Comparison of ENCODE assay signal across 25 cellular contexts in the genomic region with DNA sequence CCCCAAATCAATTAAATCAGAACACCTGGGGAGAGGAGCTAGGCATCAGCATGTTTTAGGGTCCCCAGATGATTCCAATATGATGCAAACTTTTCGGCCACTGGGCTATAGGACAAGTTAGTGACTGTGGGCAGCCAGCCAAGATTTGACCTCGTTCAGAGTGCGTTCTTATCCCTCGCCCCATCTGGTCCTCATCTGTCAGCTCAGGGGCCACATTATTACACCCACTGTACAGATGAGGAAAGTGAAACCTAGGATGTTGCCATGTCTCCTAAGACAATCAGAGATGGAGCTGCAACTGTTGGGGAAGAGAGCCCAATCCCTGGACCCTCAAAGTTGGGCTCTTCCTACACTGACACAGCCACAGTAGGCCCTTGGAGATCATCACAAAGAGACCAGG.
"Had no signal": no experiment of that assay in that cellular context is flagged by ENCODE, and none has a peak within 500 bp of the region (broad histone marks: within the 10 kb centered on the region; RNA-seq: fewer than 3 reads in every experiment).

No MANE protein-coding gene starts in this region.

- H2AFZ ChIP-seq: PC-9 had no signal

- H3K27ac ChIP-seq: brain microvascular endothelial cell, cardiac muscle cell, PC-9 had no signal

- H3K9me3 Mint-ChIP-seq: activated naive CD4-positive, alpha-beta T cell treated with anti-CD3 and anti-CD28 coated beads, Interleukin-2, amount 50 U/mL, for 72 hours; activated naive CD8-positive, alpha-beta T cell treated with anti-CD3 and anti-CD28 coated beads, Interleukin-2, amount 50 U/mL, for 24 hours; activated T-cell treated with anti-CD3 and anti-CD28 coated beads, Interleukin-2, amount 50 U/mL, for 24 hours; activated T-helper 1 cell treated with anti-CD3 and anti-CD28 coated beads, Interleukin-12 subunit alpha, Interleukin-12 subunit beta, Interleukin-2, Interleukin-4 antibody, amounts not matched to agents 30 ng/mL and 10 ng/mL and 1 ng/mL, durations not matched to agents 14 hours and 24 hours and 36 hours; WTC11 had no signal

- H3K36me3 Mint-ChIP-seq: activated CD8-positive, alpha-beta memory T cell treated with anti-CD3 and anti-CD28 coated beads, Interleukin-2, amount 10 ng/mL, durations not matched to agents 7 days and 5 days; activated naive CD4-positive, alpha-beta T cell treated with anti-CD3 and anti-CD28 coated beads, Interleukin-2, amount 50 U/mL, for 72 hours; WTC11 had no signal

- H3K4me3 Mint-ChIP-seq: activated CD8-positive, alpha-beta memory T cell treated with anti-CD3 and anti-CD28 coated beads, Interleukin-2, amount 10 ng/mL, durations not matched to agents 7 days and 5 days; activated naive CD8-positive, alpha-beta T cell treated with anti-CD3 and anti-CD28 coated beads, Interleukin-2, amount 50 U/mL, for 24 hours; activated T-cell treated with anti-CD3 and anti-CD28 coated beads, Interleukin-2, amount 50 U/mL, for 24 hours; activated T-helper 1 cell treated with anti-CD3 and anti-CD28 coated beads, Interleukin-12 subunit alpha, Interleukin-12 subunit beta, Interleukin-2, Interleukin-4 antibody, amounts not matched to agents 30 ng/mL and 10 ng/mL and 1 ng/mL, durations not matched to agents 14 hours and 24 hours and 36 hours; T-helper 17 cell; WTC11 had no signal

- H3K4me1 Mint-ChIP-seq: activated CD8-positive, alpha-beta memory T cell treated with anti-CD3 and anti-CD28 coated beads, Interleukin-2, amount 10 ng/mL, durations not matched to agents 7 days and 5 days; activated naive CD8-positive, alpha-beta T cell treated with anti-CD3 and anti-CD28 coated beads, Interleukin-2, amount 50 U/mL, for 24 hours had no signal

- H3K4me3 ChIP-seq: cardiac muscle cell, PC-9 had no signal

- H3K4me2 ChIP-seq: PC-9 had no signal

- H3K36me3 ChIP-seq: brain microvascular endothelial cell, cardiac muscle cell had no signal

- H3K27me3 Mint-ChIP-seq: activated CD8-positive, alpha-beta memory T cell treated with anti-CD3 and anti-CD28 coated beads, Interleukin-2, amount 10 ng/mL, durations not matched to agents 7 days and 5 days; activated naive CD8-positive, alpha-beta T cell treated with anti-CD3 and anti-CD28 coated beads, Interleukin-2, amount 50 U/mL, for 24 hours; activated T-cell treated with anti-CD3 and anti-CD28 coated beads, Interleukin-2, amount 50 U/mL, for 24 hours; T-helper 17 cell had no signal

- DNase-seq: activated CD4-positive, alpha-beta T cell treated with anti-CD3 and anti-CD28 coated beads for 48 hours; activated CD4-positive, alpha-beta T cell treated with anti-CD3 and anti-CD28 coated beads, Interleukin-2, amount 50 U/mL, for 48 hours; activated CD4-positive, CD25-positive, alpha-beta regulatory T cell treated with anti-CD3 and anti-CD28 coated beads, Interleukin-2, amount 50 U/mL, for 72 hours; activated CD8-positive, alpha-beta memory T cell treated with anti-CD3 and anti-CD28 coated beads, Interleukin-2, amount 10 ng/mL, durations not matched to agents 7 days and 5 days; activated effector memory CD4-positive, alpha-beta T cell treated with Interleukin-2 at 50 U/mL for 16 hours; activated naive CD4-positive, alpha-beta T cell treated with Interleukin-2 at 50 U/mL for 16 hours; activated naive CD8-positive, alpha-beta T cell treated with anti-CD3 and anti-CD28 coated beads, Interleukin-2, amount 50 U/mL, for 24 hours; activated T-cell treated with anti-CD3 and anti-CD28 coated beads, Interleukin-2, amount 50 U/mL, for 24 hours; amniotic stem cell; brain microvascular endothelial cell; Kasumi-1; KBM-7; NCI-H2029; NCI-H2107; NCI-H2171 treated with DMSO at 0.1 percent for 48 hours; NCI-H226; NCI-H526; PC-9; SIG-M5; T-helper 17 cell; T-helper 9 cell had no signal

- H3K27me3 ChIP-seq: brain microvascular endothelial cell, cardiac muscle cell had no signal

- H3K27ac Mint-ChIP-seq: activated CD8-positive, alpha-beta memory T cell treated with anti-CD3 and anti-CD28 coated beads, Interleukin-2, amount 10 ng/mL, durations not matched to agents 7 days and 5 days; activated naive CD4-positive, alpha-beta T cell treated with anti-CD3 and anti-CD28 coated beads, Interleukin-2, amount 50 U/mL, for 72 hours; activated naive CD8-positive, alpha-beta T cell treated with anti-CD3 and anti-CD28 coated beads, Interleukin-2, amount 50 U/mL, for 24 hours; activated T-cell treated with anti-CD3 and anti-CD28 coated beads, Interleukin-2, amount 50 U/mL, for 24 hours; activated T-helper 1 cell treated with anti-CD3 and anti-CD28 coated beads, Interleukin-12 subunit alpha, Interleukin-12 subunit beta, Interleukin-2, Interleukin-4 antibody, amounts not matched to agents 30 ng/mL and 10 ng/mL and 1 ng/mL, durations not matched to agents 14 hours and 24 hours and 36 hours; T-helper 17 cell had no signal
